In the genomic region with DNA sequence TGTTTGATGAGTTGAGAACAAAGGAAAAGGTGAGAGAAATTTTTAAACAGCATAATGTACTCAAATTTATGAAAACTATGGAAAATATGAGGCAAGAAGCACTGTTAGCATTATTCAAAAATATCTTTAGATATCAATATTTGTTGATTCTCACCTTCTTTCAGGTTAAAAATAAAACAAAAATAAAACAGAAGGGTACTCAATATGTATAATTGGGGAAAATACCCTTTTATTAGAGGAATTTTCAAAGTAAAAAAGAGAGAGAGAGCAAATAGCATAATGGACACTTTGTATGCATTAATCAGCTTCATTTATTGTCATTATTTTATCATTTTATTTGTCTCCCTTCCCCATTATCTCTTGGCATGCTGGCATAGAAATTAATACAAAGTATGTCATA, we compare ENCODE assay signal across 27 cellular contexts.
"Had no signal": no experiment of that assay in that cellular context is flagged by ENCODE, and none has a peak within 500 bp of the region (broad histone marks: within the 10 kb centered on the region; RNA-seq: fewer than 3 reads in every experiment).

No MANE protein-coding gene starts in this region.

- H3K27me3 Mint-ChIP-seq: effector memory CD8-positive, alpha-beta T cell had no signal

- H3K36me3 ChIP-seq: colonic mucosa, esophagus muscularis mucosa, gastrocnemius medialis, gastroesophageal sphincter, heart left ventricle, heart right ventricle had no signal

- H3K27ac ChIP-seq: colonic mucosa, coronary artery, dorsolateral prefrontal cortex, epithelial cell of prostate, esophagus muscularis mucosa, esophagus squamous epithelium, foreskin keratinocyte, gastrocnemius medialis, gastroesophageal sphincter, heart left ventricle, heart right ventricle had no signal

- H3K4me1 Mint-ChIP-seq: endodermal cell had no signal

- FAIRE-seq: colon, endometrium, endothelial cell of umbilical vein, frontal cortex had no signal

- DNase-seq: colonic mucosa; cortex of kidney; dermis blood vessel endothelial cell; dorsolateral prefrontal cortex; effector CD4-positive, alpha-beta T cell; effector CD8-positive, alpha-beta T cell; effector memory CD4-positive, alpha-beta T cell; effector memory CD8-positive, alpha-beta T cell; endodermal cell; erythroblast; esophagus squamous epithelium; foreskin fibroblast; foreskin keratinocyte; foreskin melanocyte; gastrocnemius medialis; glutamatergic neuron; head of caudate nucleus; heart left ventricle; heart right ventricle had no signal

- H3K4me3 ChIP-seq: colonic mucosa, coronary artery, dorsolateral prefrontal cortex, esophagus muscularis mucosa, esophagus squamous epithelium, gastrocnemius medialis, gastroesophageal sphincter, heart left ventricle, heart right ventricle had no signal

- H3K9me3 Mint-ChIP-seq: effector memory CD8-positive, alpha-beta T cell; endodermal cell had no signal

- H3K4me1 ChIP-seq: colonic mucosa, esophagus muscularis mucosa, esophagus squamous epithelium, foreskin keratinocyte, gastrocnemius medialis, gastroesophageal sphincter, heart right ventricle had no signal

- H3K27ac Mint-ChIP-seq: endodermal cell had no signal

- H3K4me3 Mint-ChIP-seq: effector memory CD8-positive, alpha-beta T cell; endodermal cell had no signal

- H3K9me3 ChIP-seq: colonic mucosa, esophagus muscularis mucosa, esophagus squamous epithelium, gastrocnemius medialis, gastroesophageal sphincter, heart left ventricle, heart right ventricle had no signal
